Comparison of ENCODE assay signal across 11 cellular contexts in the genomic region with DNA sequence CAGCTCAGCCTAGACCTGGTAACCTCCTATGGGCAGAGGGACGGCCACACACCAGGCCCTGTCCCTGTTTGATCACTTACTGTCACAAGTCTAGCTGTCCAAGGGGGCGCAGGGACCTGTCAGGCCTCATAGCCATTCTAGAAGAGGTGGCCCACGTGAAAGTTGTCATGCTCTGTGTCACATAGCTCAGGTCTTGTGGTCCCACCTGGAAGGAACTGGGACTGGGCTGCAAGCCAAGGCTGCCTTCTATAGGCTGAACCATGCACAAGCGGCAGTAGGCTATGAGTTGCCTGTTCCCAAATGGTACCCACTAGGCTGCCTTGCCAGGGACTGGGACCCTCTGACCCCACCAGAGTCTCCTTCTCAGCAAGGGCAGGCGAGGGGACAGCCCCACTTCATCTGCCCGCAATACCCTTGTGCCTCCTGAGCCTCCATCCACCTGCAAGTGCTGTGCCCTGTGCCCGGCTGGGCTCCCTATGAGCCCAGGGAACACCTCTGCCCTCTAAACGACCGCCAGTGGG.
DNase-seq lines count a peak whose midpoint lies in the region; ATAC-seq and TF ChIP-seq lines count a peak whose summit lies in the region.
"Had no signal": no experiment of that assay in that cellular context is flagged by ENCODE, and none has a peak within 500 bp of the region (broad histone marks: within the 10 kb centered on the region; RNA-seq: fewer than 3 reads in every experiment).

No MANE protein-coding gene starts in this region.

- peaks cover 3% of the 10 kb centered on the region for H3K9me3 Mint-ChIP-seq in endodermal cell

- no peaks in the 10 kb centered on the region for H3K9me2 ChIP-seq in MM.1S (replicated peaks; ENCODE audit: insufficient read depth, low read length)

- TF ChIP-seq POLR2A in vagina (IDR thresholded peaks at IDR 0.05), result no peak

- H3K9me3 ChIP-seq in MM.1S (replicated peaks; ENCODE audit: insufficient read depth, low read length) (no peaks in the 10 kb centered on the region), endodermal cell (ENCODE audit: control insufficient read depth, low read length) (no peaks in the 10 kb centered on the region), vagina (no peaks in the 10 kb centered on the region)
- H3K9me3 ChIP-seq: BE2C, left lung had no signal

- no peaks in the 10 kb centered on the region for H4K20me1 ChIP-seq in MM.1S (ENCODE audit: insufficient read depth, low read length)

- H3K4me3 ChIP-seq in MM.1S (ENCODE audit: low read length), result no peak overlapping the region
- H3K4me3 ChIP-seq in endodermal cell (ENCODE audit: low read length), result no peak overlapping the region
- H3K4me3 ChIP-seq in vagina, result no peak overlapping the region
- H3K4me3 ChIP-seq: left lung had no signal

- H3K36me3 ChIP-seq in MM.1S (replicated peaks; ENCODE audit: insufficient read depth, low read length) (no peaks in the 10 kb centered on the region), endodermal cell (ENCODE audit: control insufficient read depth, insufficient read depth, low read length) (no peaks in the 10 kb centered on the region), vagina (no peaks in the 10 kb centered on the region)
- H3K36me3 ChIP-seq: BE2C, left lung had no signal

- no peak overlapping the region for H3K4me3 Mint-ChIP-seq in endodermal cell

- H3K27me3 ChIP-seq in MM.1S (replicated peaks; ENCODE audit: insufficient read depth, low read length), result no peaks in the 10 kb centered on the region
- H3K27me3 ChIP-seq in endodermal cell (ENCODE audit: control insufficient read depth, insufficient read depth, low read length, poor library complexity, severe bottlenecking), result no peaks in the 10 kb centered on the region
- no peaks in the 10 kb centered on the region for H3K27me3 ChIP-seq in vagina
- H3K27me3 ChIP-seq: BE2C, left lung had no signal

- no peaks in the 10 kb centered on the region for H3K36me3 Mint-ChIP-seq in endodermal cell (ENCODE audit: low read depth)

- H3K4me1 ChIP-seq in MM.1S (ENCODE audit: low read length) (peaks cover 77% of the 10 kb centered on the region), endodermal cell (ENCODE audit: control insufficient read depth, insufficient read depth, low read length) (peaks cover 3% of the 10 kb centered on the region), vagina (peaks cover 16% of the 10 kb centered on the region)
- H3K4me1 ChIP-seq: BE2C had no signal

- 87 to 98% methylated on average over 9 of the region's 9 CpGs for WGBS in endodermal cell (ENCODE audit: insufficient coverage in 1 of 2, insufficient read length in 1 of 2), 2 experiments

- peaks cover 12% of the 10 kb centered on the region for H3K79me2 ChIP-seq in MM.1S (ENCODE audit: low read length)

- H3K27ac Mint-ChIP-seq in endodermal cell, result no peak overlapping the region

- H2AFZ ChIP-seq in MM.1S (ENCODE audit: low read length), result peak overlapping the region; percentile 42

- peak overlapping the region; percentile 32 for H3K4me2 ChIP-seq in MM.1S (ENCODE audit: low read depth, low read length)

- TF ChIP-seq CTCF in MM.1S (IDR thresholded peaks at IDR 0.05; ENCODE audit: low read length), result peak; percentile 41
- no peak for TF ChIP-seq CTCF in endodermal cell (conservative IDR thresholded peaks at IDR 0.05)
- no peak for TF ChIP-seq CTCF in vagina (IDR thresholded peaks at IDR 0.05)

- no peaks in the 10 kb centered on the region for H3K27me3 Mint-ChIP-seq in endodermal cell (ENCODE audit: insufficient read depth)

- DNase-seq in stimulated activated CD4-positive, alpha-beta T cell treated with anti-CD3 and anti-CD28 coated beads, Interleukin-15, amount 100 ng/mL, for 24 hours, result peak; percentile 14
- DNase-seq in stimulated activated CD4-positive, alpha-beta T cell treated with anti-CD3 and anti-CD28 coated beads, Interleukin-2, amount 100 ng/mL, for 48 hours, result no peak
- DNase-seq in MM.1S (peak; percentile 81), endodermal cell (peak; percentile 56), vagina (ENCODE audit: extremely low spot score in 2 of 2) (no peak), ecto neural progenitor cell (ENCODE audit: low spot score) (no peak)
- DNase-seq in activated CD4-positive, CD25-positive, alpha-beta regulatory T cell (lab: John Stamatoyannopoulos, UW), result no peak
- DNase-seq: BE2C, left lung, NCI-H524 treated with DMSO at 0.1 percent for 48 hours had no signal

- H3F3A ChIP-seq in MM.1S (ENCODE audit: insufficient read depth, low read length), result peaks cover 40% of the 10 kb centered on the region

- H3K27ac ChIP-seq in MM.1S (ENCODE audit: low read length) (peak overlapping the region; percentile 97), endodermal cell (ENCODE audit: low read depth, low read length) (no peak overlapping the region), vagina (peak overlapping the region; percentile 45)
- H3K27ac ChIP-seq: left lung had no signal

- no peak for ATAC-seq in HG02852 (IDR thresholded peaks at IDR 0.05; ENCODE audit: unreplicated experiment)

- peaks cover 15% of the 10 kb centered on the region for H3K4me1 Mint-ChIP-seq in endodermal cell

- H3K9ac ChIP-seq in MM.1S (ENCODE audit: low read length) (peak overlapping the region; percentile 99), endodermal cell (ENCODE audit: extremely low read depth, low read length, poor library complexity, severe bottlenecking) (no peak overlapping the region)

- intact Hi-C loops in vagina (cut with DNase I), result no loop called here

Comparison
In these comparisons a context has a peak if more than half of its experiments do, and no peak if none do; other contexts are left out.
1. DNase-seq: peak in stimulated activated CD4-positive, alpha-beta T cell treated with anti-CD3 and anti-CD28 coated beads, Interleukin-15, amount 100 ng/mL, for 24 hours (single experiment), MM.1S (single experiment) and endodermal cell (single experiment); none in stimulated activated CD4-positive, alpha-beta T cell treated with anti-CD3 and anti-CD28 coated beads, Interleukin-2, amount 100 ng/mL, for 48 hours (0 of 2), vagina (0 of 2), activated CD4-positive, CD25-positive, alpha-beta regulatory T cell (0 of 4) and ecto neural progenitor cell (single experiment).